ENCODE assay signal across 13 cellular contexts in the genomic region with DNA sequence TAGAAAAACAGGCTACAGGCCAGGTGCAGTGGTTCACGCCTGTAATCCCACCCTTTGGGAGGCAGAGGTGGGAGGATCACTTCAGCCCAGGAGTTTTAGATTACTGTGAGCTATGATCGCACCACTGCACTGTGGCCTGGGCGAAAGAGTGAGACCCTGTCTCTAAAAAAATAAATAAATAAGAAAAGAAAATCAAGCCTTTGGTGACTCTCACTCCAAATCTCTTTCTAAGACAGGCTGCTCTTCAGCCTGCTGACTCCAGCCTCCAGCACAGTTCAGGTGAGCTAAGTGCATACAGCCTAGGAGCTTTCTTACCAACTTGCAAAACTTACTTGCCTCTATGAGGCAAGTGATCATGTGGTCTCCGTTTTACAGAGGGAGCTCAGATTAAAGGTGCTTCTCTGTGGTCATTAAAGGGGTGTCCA. TPM values are rescaled to one million over a fixed set of nuclear protein-coding genes. Genes with fewer than 3 reads are reported as not detected.
DNase-seq lines count a peak whose midpoint lies in the region; ATAC-seq and TF ChIP-seq lines count a peak whose summit lies in the region.
"Had no signal": no experiment of that assay in that cellular context is flagged by ENCODE, and none has a peak within 500 bp of the region (broad histone marks: within the 10 kb centered on the region; RNA-seq: fewer than 3 reads in every experiment).

No MANE protein-coding gene starts in this region.

- no peaks in the 10 kb centered on the region for H3K36me3 Mint-ChIP-seq in activated naive CD4-positive, alpha-beta T cell treated with anti-CD3 and anti-CD28 coated beads, Interleukin-2, amount 10 ng/mL, durations not matched to agents 7 days and 5 days
- H3K36me3 Mint-ChIP-seq in mesothelial cell of epicardium, result no peaks in the 10 kb centered on the region
- H3K36me3 Mint-ChIP-seq: activated naive CD8-positive, alpha-beta T cell treated with anti-CD3 and anti-CD28 coated beads, Interleukin-2, amount 10 ng/mL, durations not matched to agents 7 days and 5 days had no signal

- peaks cover 99% of the 10 kb centered on the region for H3K27me3 Mint-ChIP-seq in activated naive CD4-positive, alpha-beta T cell treated with anti-CD3 and anti-CD28 coated beads, Interleukin-2, amount 10 ng/mL, durations not matched to agents 7 days and 5 days
- H3K27me3 Mint-ChIP-seq in mesothelial cell of epicardium (ENCODE audit: low read depth), result peaks cover 62% of the 10 kb centered on the region

- CTCF ChIA-PET in activated naive CD4-positive, alpha-beta T cell treated with anti-CD3 and anti-CD28 coated beads, Interleukin-2, amount 10 ng/mL, durations not matched to agents 7 days and 5 days (lab: Charles Lee), result interaction anchor here (1.3 kb wide), 1 partner anchor 10 kb away, joined by 4 read pairs; no protein-coding TSS in a partner anchor

- peaks cover 8 to 54% (median 28%) of the 10 kb centered on the region in 9 donors for H3K4me1 ChIP-seq in heart right ventricle

- ATAC-seq in HG02884 (IDR thresholded peaks at IDR 0.05; ENCODE audit: unreplicated experiment) (no peak), heart right ventricle (no peak), HG03025 (IDR thresholded peaks at IDR 0.05; ENCODE audit: low FRiP score, unreplicated experiment) (no peak)

- H3K4me3 ChIP-seq in epithelial cell of proximal tubule (ENCODE audit: low read depth, low read length), result peak overlapping the region; percentile 75
- H3K4me3 ChIP-seq in heart right ventricle, result peak overlapping the region in 1 of 10 donors; percentile 59

- WGBS in heart right ventricle, 2 donors, result 72 to 81% methylated on average over 4 of the region's 4 CpGs

- H3K27ac ChIP-seq in heart right ventricle, result no peak overlapping the region
- H3K27ac ChIP-seq: testis had no signal

- peak; percentile 18 for DNase-seq in activated naive CD4-positive, alpha-beta T cell treated with anti-CD3 and anti-CD28 coated beads, Interleukin-2, amount 10 ng/mL, durations not matched to agents 7 days and 5 days
- no peak for DNase-seq in activated naive CD4-positive, alpha-beta T cell treated with anti-CD3 and anti-CD28 coated beads, Interleukin-2, amount 50 U/mL, for 16 hours
- DNase-seq in epithelial cell of proximal tubule (ENCODE audit: low read depth), result no peak
- DNase-seq in mesothelial cell of epicardium (ENCODE audit: low spot score in 2 of 2, unreplicated experiment in 2 of 2), result no peak
- DNase-seq in kidney glomerular epithelial cell (lab: John Stamatoyannopoulos, UW), result no peak
- DNase-seq in heart right ventricle, result no peak
- DNase-seq: activated naive CD8-positive, alpha-beta T cell treated with anti-CD3 and anti-CD28 coated beads, Interleukin-2, amount 10 ng/mL, durations not matched to agents 7 days and 5 days; DMS153; dorsolateral prefrontal cortex; NCI-H226; testis had no signal

- H3K9me3 Mint-ChIP-seq in activated naive CD4-positive, alpha-beta T cell treated with anti-CD3 and anti-CD28 coated beads, Interleukin-2, amount 10 ng/mL, durations not matched to agents 7 days and 5 days, result no peaks in the 10 kb centered on the region
- no peaks in the 10 kb centered on the region for H3K9me3 Mint-ChIP-seq in mesothelial cell of epicardium
- H3K9me3 Mint-ChIP-seq: activated naive CD8-positive, alpha-beta T cell treated with anti-CD3 and anti-CD28 coated beads, Interleukin-2, amount 10 ng/mL, durations not matched to agents 7 days and 5 days had no signal

- peaks cover 12 to 65% (median 45%) of the 10 kb centered on the region in 7 donors for H3K27me3 ChIP-seq in heart right ventricle
- H3K27me3 ChIP-seq: testis had no signal

- H3K4me1 Mint-ChIP-seq in activated naive CD4-positive, alpha-beta T cell treated with anti-CD3 and anti-CD28 coated beads, Interleukin-2, amount 10 ng/mL, durations not matched to agents 7 days and 5 days, result no peaks in the 10 kb centered on the region
- H3K4me1 Mint-ChIP-seq in mesothelial cell of epicardium, result peaks cover 29% of the 10 kb centered on the region
- H3K4me1 Mint-ChIP-seq: activated naive CD8-positive, alpha-beta T cell treated with anti-CD3 and anti-CD28 coated beads, Interleukin-2, amount 10 ng/mL, durations not matched to agents 7 days and 5 days had no signal

- no peak overlapping the region for H3K4me3 Mint-ChIP-seq in activated naive CD4-positive, alpha-beta T cell treated with anti-CD3 and anti-CD28 coated beads, Interleukin-2, amount 10 ng/mL, durations not matched to agents 7 days and 5 days
- peak overlapping the region; percentile 9 for H3K4me3 Mint-ChIP-seq in mesothelial cell of epicardium
- H3K4me3 Mint-ChIP-seq: activated naive CD8-positive, alpha-beta T cell treated with anti-CD3 and anti-CD28 coated beads, Interleukin-2, amount 10 ng/mL, durations not matched to agents 7 days and 5 days had no signal

- TF ChIP-seq CTCF in epithelial cell of proximal tubule (conservative IDR thresholded peaks at IDR 0.05; ENCODE audit: low read depth, low read length) (no peak), mesothelial cell of epicardium (IDR thresholded peaks at IDR 0.05; ENCODE audit: unreplicated experiment) (no peak), heart right ventricle (IDR thresholded peaks at IDR 0.05) (no peak)

- H3K36me3 ChIP-seq in heart right ventricle, result no peaks in the 10 kb centered on the region

- no peaks in the 10 kb centered on the region for H3K9me3 ChIP-seq in heart right ventricle
- H3K9me3 ChIP-seq: testis had no signal

- intact Hi-C loops in heart right ventricle (cut with DNase I), result loop anchor here in 2 of 10 donors (5.0 kb wide), 3 partner anchors 37 to 153 kb away; no protein-coding TSS in a partner anchor

- no peak overlapping the region for H3K27ac Mint-ChIP-seq in activated naive CD4-positive, alpha-beta T cell treated with anti-CD3 and anti-CD28 coated beads, Interleukin-2, amount 10 ng/mL, durations not matched to agents 7 days and 5 days
- H3K27ac Mint-ChIP-seq in mesothelial cell of epicardium, result no peak overlapping the region
- H3K27ac Mint-ChIP-seq: activated naive CD8-positive, alpha-beta T cell treated with anti-CD3 and anti-CD28 coated beads, Interleukin-2, amount 10 ng/mL, durations not matched to agents 7 days and 5 days had no signal

RNA-seq across cellular contexts. Expression of gene ABCC3, which starts 1.1 kb away (rescaled TPM):
- total RNA-seq in epithelial cell of proximal tubule, result 6.3 and 6.6 TPM in 2 replicates
- total RNA-seq in mesothelial cell of epicardium, result 0.44 to 1.2 TPM (median 0.93 TPM) in 3 replicates
- 1 to 10 TPM in 6 of 10 donors, under 1 TPM in 3, not detected in 1; 0.23 to 5.7 (median 1.1) TPM for total RNA-seq in heart right ventricle
- polyA plus RNA-seq in heart right ventricle, result 1 to 10 TPM in 1 of 2 donors, under 1 TPM in 1; 0.41 to 2.0 TPM
